Comparison of ENCODE assay signal across 17 cellular contexts in genomic region chr14:77741438-77741837, GRCh38.
"Had no signal": no experiment of that assay in that cellular context is flagged by ENCODE, and none has a peak within 500 bp of the region (broad histone marks: within the 10 kb centered on the region; RNA-seq: fewer than 3 reads in every experiment).

No MANE protein-coding gene starts in this region.

- ATAC-seq: esophagus mucosa, gastrocnemius medialis, lower lobe of right lung, psoas muscle, right cardiac atrium, Right ventricle myocardium inferior had no signal

- H3K9me3 Mint-ChIP-seq: activated CD4-positive, alpha-beta T cell treated with anti-CD3 and anti-CD28 coated beads, Interleukin-2, amount 10 ng/mL, durations not matched to agents 7 days and 5 days; neural crest cell had no signal

- DNase-seq: activated CD4-positive, alpha-beta T cell treated with anti-CD3 and anti-CD28 coated beads, Interleukin-2, amount 10 ng/mL, durations not matched to agents 7 days and 5 days; activated effector memory CD4-positive, alpha-beta T cell treated with Interleukin-2 at 50 U/mL for 16 hours; cerebellar nuclear complex; cortex of kidney; gastrocnemius medialis; head of caudate nucleus; lower lobe of right lung; midbrain; psoas muscle; right cardiac atrium; stimulated activated CD4-positive, alpha-beta T cell treated with anti-CD3 and anti-CD28 coated beads, Interleukin-2, amount 100 ng/mL, for 24 hours; SW 1271; upper lobe of left lung; WERI-Rb-1 had no signal

- H3K4me1 Mint-ChIP-seq: neural crest cell had no signal

- H3K4me3 Mint-ChIP-seq: activated CD4-positive, alpha-beta T cell treated with anti-CD3 and anti-CD28 coated beads, Interleukin-2, amount 10 ng/mL, durations not matched to agents 7 days and 5 days; neural crest cell had no signal

- H3K27me3 Mint-ChIP-seq: activated CD4-positive, alpha-beta T cell treated with anti-CD3 and anti-CD28 coated beads, Interleukin-2, amount 10 ng/mL, durations not matched to agents 7 days and 5 days had no signal

- H3K27ac Mint-ChIP-seq: activated CD4-positive, alpha-beta T cell treated with anti-CD3 and anti-CD28 coated beads, Interleukin-2, amount 10 ng/mL, durations not matched to agents 7 days and 5 days had no signal
